ENCODE assay signal across 8 cellular contexts in the genomic region with DNA sequence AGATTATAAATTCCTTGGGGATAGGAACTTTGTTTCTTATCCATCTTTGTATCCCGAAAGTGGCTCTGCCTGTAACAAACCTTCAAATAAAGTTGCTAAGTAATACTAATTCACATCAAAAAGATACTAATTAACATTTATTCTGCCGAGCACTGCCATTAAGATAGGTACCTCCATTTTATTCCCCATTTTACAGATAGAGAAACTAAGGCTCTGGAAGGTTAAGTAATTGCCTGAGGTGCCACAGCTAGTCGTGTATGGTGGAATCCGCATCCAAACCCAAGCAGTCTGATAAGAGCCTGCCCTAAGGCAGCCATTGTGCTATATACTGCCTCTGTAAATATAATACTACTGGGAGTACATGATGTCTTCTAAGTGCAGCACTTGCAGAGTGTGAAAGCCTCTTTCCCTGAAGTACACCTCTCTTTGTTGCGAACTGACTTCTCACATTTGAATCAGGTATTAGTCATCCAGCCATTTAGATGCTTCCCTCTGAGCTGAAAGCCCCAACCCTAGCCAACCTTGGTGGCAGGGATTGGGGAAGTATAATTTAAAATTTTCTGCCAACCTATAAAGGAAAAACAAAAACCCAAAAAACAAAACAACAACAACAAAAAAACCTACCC.
A peak's percentile ranks its signal among the peaks of the same experiment; 100 is the strongest.
DNase-seq lines count a peak whose midpoint lies in the region; TF ChIP-seq lines count a peak whose summit lies in the region.

No MANE protein-coding gene starts in this region.

- H3K36me3 Mint-ChIP-seq in activated naive CD8-positive, alpha-beta T cell: no peaks in the 10 kb centered on the region

- DNase-seq in CD1c-positive myeloid dendritic cell (ENCODE audit: extremely low spot score) (peak; percentile 72), testis (no peak), GM10248 (ENCODE audit: extremely low spot score) (no peak), SIG-M5 (lab: John Stamatoyannopoulos, UW) (no peak), NCI-H82 (lab: John Stamatoyannopoulos, UW) (no peak)

- H3K4me1 Mint-ChIP-seq in activated naive CD8-positive, alpha-beta T cell (ENCODE audit: low read depth): peaks cover 62% of the 10 kb centered on the region

- H3K27ac ChIP-seq in HUES64 (ENCODE audit: low read depth, low read length) (peak overlapping the region; percentile 50), mucosa of rectum (ENCODE audit: low read depth in 2 of 2, low read length in 2 of 2) (peak overlapping the region; percentile 94 to 97), testis (no peak overlapping the region)

- POLR2A ChIA-PET in GM10248 (lab: Yijun Ruan, JAX): interaction anchor here (0.9 to 2.0 kb wide), 2 partner anchors 10 to 13 kb away, joined by 5 to 10 read pairs; no protein-coding TSS in a partner anchor

- H3K27me3 Mint-ChIP-seq in activated naive CD8-positive, alpha-beta T cell: no peaks in the 10 kb centered on the region

- TF ChIP-seq POLR2A in testis (IDR thresholded peaks at IDR 0.05): no peak

- H3K36me3 ChIP-seq in HUES64 (ENCODE audit: insufficient read depth, low read length): no peaks in the 10 kb centered on the region
- no peaks in the 10 kb centered on the region for H3K36me3 ChIP-seq in mucosa of rectum (ENCODE audit: control insufficient read depth in 2 of 2, insufficient read depth in 2 of 2, low read length in 2 of 2)
- no peaks in the 10 kb centered on the region for H3K36me3 ChIP-seq in testis (ENCODE audit: low read depth, missing control alignments)

- H3K4me1 ChIP-seq in HUES64 (ENCODE audit: insufficient read depth, low read length) (peaks cover 66% of the 10 kb centered on the region), mucosa of rectum (ENCODE audit: control insufficient read depth in 2 of 2, insufficient read depth in 2 of 2, low read length in 2 of 2) (peaks cover 27 to 38% of the 10 kb centered on the region in 2 donors), testis (peaks cover 4% of the 10 kb centered on the region)

- CTCF ChIA-PET in GM10248 (lab: Yijun Ruan, JAX): interaction anchor here (0.8 to 5.5 kb wide), 11 partner anchors 9 to 97 kb away, joined by 3 to 43 read pairs (median 3); no protein-coding TSS in a partner anchor

- H3K27ac Mint-ChIP-seq in activated naive CD8-positive, alpha-beta T cell: peak overlapping the region; percentile 87

- WGBS in HUES64: 45% methylated on average over 5 of the region's 5 CpGs
- 50 to 59% methylated on average over 5 of the region's 5 CpGs for WGBS in testis, 2 donors

- 0 out of 2 replicates have a peak overlapping the region, but pooled peaks have one; percentile 4 for H3K9ac ChIP-seq in HUES64 (ENCODE audit: low read depth, low read length)
- H3K9ac ChIP-seq in mucosa of rectum (ENCODE audit: low read depth in 1 of 2, low read length in 2 of 2): peak overlapping the region in 1 of 2 donors; percentile 84

- TF ChIP-seq CTCF in testis (IDR thresholded peaks at IDR 0.05) (no peak), GM10248 (IDR thresholded peaks at IDR 0.05; ENCODE audit: control extremely low read depth, extremely low read depth, low read depth, missing control alignments) (no peak)

- H3K9me3 ChIP-seq in HUES64 (ENCODE audit: insufficient read depth, low read depth, low read length) (no peaks in the 10 kb centered on the region), mucosa of rectum (ENCODE audit: control insufficient read depth in 2 of 2, low read length in 2 of 2) (no peaks in the 10 kb centered on the region), testis (no peaks in the 10 kb centered on the region)

- peak overlapping the region; percentile 60 for H3K4me3 Mint-ChIP-seq in activated naive CD8-positive, alpha-beta T cell

- intact Hi-C loops in testis (cut with DNase I; ENCODE audit: low total_unique reads): no loop called here

- no peaks in the 10 kb centered on the region for H3K27me3 ChIP-seq in HUES64 (ENCODE audit: insufficient read depth, low read length)
- no peaks in the 10 kb centered on the region for H3K27me3 ChIP-seq in mucosa of rectum (ENCODE audit: control insufficient read depth in 2 of 2, insufficient read depth in 2 of 2, low read length in 2 of 2)
- no peaks in the 10 kb centered on the region for H3K27me3 ChIP-seq in testis

- no peaks in the 10 kb centered on the region for H3K9me3 Mint-ChIP-seq in activated naive CD8-positive, alpha-beta T cell (ENCODE audit: low read depth)

- H3K4me3 ChIP-seq in HUES64 (ENCODE audit: low read length) (peak overlapping the region; percentile 9; the same call in 1 of the 2 replicates), mucosa of rectum (ENCODE audit: low read length in 2 of 2) (peak overlapping the region in 1 of 2 donors; percentile 19), testis (no peak overlapping the region)

Comparison
In these comparisons a context has a peak if more than half of its experiments do, and no peak if none do; other contexts are left out.
1. H3K27ac ChIP-seq: peak in HUES64 (single experiment) and mucosa of rectum (2 of 2); none in testis (0 of 2).